8 cellular contexts compared by ENCODE assay signal in genomic region chr6:32255212-32256153, GRCh38. TPM values are rescaled to one million over a fixed set of nuclear protein-coding genes. Genes with fewer than 3 reads are reported as not detected.
A peak's percentile ranks its signal among the peaks of the same experiment; 100 is the strongest.
DNase-seq lines count a peak whose midpoint lies in the region; ATAC-seq and TF ChIP-seq lines count a peak whose summit lies in the region.

No MANE protein-coding gene starts in this region.

- peaks cover 8% of the 10 kb centered on the region for H3K27me3 Mint-ChIP-seq in activated CD4-positive, alpha-beta T cell treated with anti-CD3 and anti-CD28 coated beads for 36 hours

- peak overlapping the region; percentile 63 for H3K27ac ChIP-seq in cingulate gyrus (ENCODE audit: low read depth, low read length)

- ATAC-seq in activated CD4-positive, alpha-beta T cell treated with anti-CD3 and anti-CD28 coated beads for 36 hours: peak; percentile 90
- ATAC-seq in HG02938 (IDR thresholded peaks at IDR 0.05; ENCODE audit: unreplicated experiment): no peak
- ATAC-seq in HG03439 (IDR thresholded peaks at IDR 0.05; ENCODE audit: unreplicated experiment): no peak

- peak; percentile 89 for TF ChIP-seq CTCF in GM12874 (IDR thresholded peaks at IDR 0.05; ENCODE audit: insufficient read depth, low read depth, low read length)

- DNase-seq in HuH-7 (ENCODE audit: low spot score): peak; percentile 47
- peak; percentile 84 for DNase-seq in activated CD4-positive, alpha-beta T cell treated with anti-CD3 and anti-CD28 coated beads for 36 hours
- peak; percentile 93 for DNase-seq in kidney tubule cell (ENCODE audit: low spot score)
- DNase-seq in stimulated activated CD4-positive, alpha-beta T cell treated with anti-CD3 and anti-CD28 coated beads, Interleukin-1b, Interleukin-23, amount 100 ng/mL, for 24 hours (ENCODE audit: low read depth in 4 of 4, low spot score in 1 of 4): peak; percentile 28 to 57 (median 42)

- intact Hi-C loops in activated CD4-positive, alpha-beta T cell treated with anti-CD3 and anti-CD28 coated beads for 36 hours (cut with DNase I, micrococcal nuclease): loop anchor here in 1 of 2 experiments (2.0 kb wide), 2 partner anchors 15 to 115 kb away; partner anchors contain the start of gene TSBP1

- peak overlapping the region; percentile 76 for H3K27ac Mint-ChIP-seq in activated CD4-positive, alpha-beta T cell treated with anti-CD3 and anti-CD28 coated beads for 36 hours

- peak overlapping the region; percentile 43 for H3K4me3 Mint-ChIP-seq in activated CD4-positive, alpha-beta T cell treated with anti-CD3 and anti-CD28 coated beads for 36 hours

- H3K36me3 Mint-ChIP-seq in activated CD4-positive, alpha-beta T cell treated with anti-CD3 and anti-CD28 coated beads for 36 hours (ENCODE audit: low read depth): no peaks in the 10 kb centered on the region

- H3K9me3 Mint-ChIP-seq in activated CD4-positive, alpha-beta T cell treated with anti-CD3 and anti-CD28 coated beads for 36 hours (ENCODE audit: low read depth): no peaks in the 10 kb centered on the region

- CTCF ChIA-PET in activated CD4-positive, alpha-beta T cell treated with anti-CD3 and anti-CD28 coated beads for 36 hours (lab: Charles Lee): interaction anchor here (0.5 to 3.1 kb wide), 11 partner anchors 10 to 745 kb away, joined by 3 to 24 read pairs (median 3); no protein-coding TSS in a partner anchor

- peaks cover 33% of the 10 kb centered on the region for H3K4me1 Mint-ChIP-seq in activated CD4-positive, alpha-beta T cell treated with anti-CD3 and anti-CD28 coated beads for 36 hours

- POLR2A ChIA-PET in activated CD4-positive, alpha-beta T cell treated with anti-CD3 and anti-CD28 coated beads for 36 hours (lab: Charles Lee): interaction anchor here (0.6 to 1.0 kb wide), 2 partner anchors 8 to 128 kb away, joined by 3 to 4 read pairs; partner anchors contain the start of gene ATF6B

RNA-seq across cellular contexts. Expression of gene NOTCH4, which starts 31.6 kb away (rescaled TPM):
- total RNA-seq in activated CD4-positive, alpha-beta T cell treated with anti-CD3 and anti-CD28 coated beads for 36 hours: 1 to 10 TPM in 1 of 2 experiments, under 1 TPM in 1; 0.69 to 1.1 TPM

Comparison
In these comparisons a context has a peak if more than half of its experiments do, and no peak if none do; other contexts are left out.
1. DNase-seq: peak in every context shown above with its lines; median percentile 93 in kidney tubule cell; 84 in activated CD4-positive, alpha-beta T cell treated with anti-CD3 and anti-CD28 coated beads for 36 hours; 47 in HuH-7; 42 in stimulated activated CD4-positive, alpha-beta T cell treated with anti-CD3 and anti-CD28 coated beads, Interleukin-1b, Interleukin-23, amount 100 ng/mL, for 24 hours.